9 cellular contexts compared by ENCODE assay signal in the genomic region with DNA sequence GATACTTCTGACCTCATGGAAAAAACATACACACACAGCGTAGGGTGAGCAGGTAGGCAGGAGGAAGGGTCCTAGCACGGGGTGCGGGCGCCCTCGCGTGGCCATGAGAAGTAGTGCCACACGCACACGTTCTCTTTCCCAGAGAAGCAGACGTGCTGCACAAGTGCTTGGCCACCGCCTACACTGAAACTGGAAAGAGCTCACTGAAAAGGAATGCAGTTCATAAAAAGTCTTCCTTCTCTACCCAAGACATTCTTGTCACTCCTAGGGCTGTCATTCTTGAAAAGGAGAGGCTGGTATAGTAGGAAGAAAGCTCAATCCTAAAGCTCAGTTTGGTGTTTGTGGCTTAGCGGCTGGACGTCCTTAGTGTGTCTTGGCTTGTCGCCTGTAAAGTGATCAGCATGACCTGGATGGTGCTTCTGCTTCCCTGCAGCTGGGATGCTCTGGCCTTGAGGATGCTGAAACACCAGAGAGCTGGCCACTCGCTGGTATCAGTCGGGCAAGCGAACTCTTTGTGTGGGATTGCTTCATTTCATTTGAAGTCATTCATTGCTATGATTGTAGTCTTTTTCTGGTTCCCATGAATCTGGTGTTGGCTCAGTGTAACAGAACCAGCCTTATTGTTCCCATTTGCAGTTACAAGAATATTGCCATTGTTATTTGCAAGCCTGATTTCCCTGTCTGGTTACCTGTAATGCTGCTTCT.
A peak's percentile ranks its signal among the peaks of the same experiment; 100 is the strongest.
DNase-seq lines count a peak whose midpoint lies in the region; ATAC-seq, FAIRE-seq and TF ChIP-seq lines count a peak whose summit lies in the region.
"Had no signal": no experiment of that assay in that cellular context is flagged by ENCODE, and none has a peak within 500 bp of the region (broad histone marks: within the 10 kb centered on the region; RNA-seq: fewer than 3 reads in every experiment).

No MANE protein-coding gene starts in this region.

- DNase-seq in AG20443 (ENCODE audit: low spot score), result peak; percentile 90
- peak; percentile 62 for DNase-seq in GM12891 (ENCODE audit: insufficient read length, low spot score)
- DNase-seq in NCI-H1092 treated with DMSO at 0.1 percent for 48 hours (lab: John Stamatoyannopoulos, UW), result peak; percentile 56
- DNase-seq in activated CD4-positive, alpha-beta memory T cell treated with anti-CD3 and anti-CD28 coated beads, Interleukin-2, amount 10 ng/mL, durations not matched to agents 7 days and 5 days, result peak; percentile 53
- DNase-seq in fibroblast of pulmonary artery (ENCODE audit: low read depth), result peak; percentile 78
- peak in 52 of 56 donors; percentile 17 to 92 (median 74) for DNase-seq in nucleus accumbens (lab: John Stamatoyannopoulos, UW)

- no peaks in the 10 kb centered on the region for H3K4me1 Mint-ChIP-seq in activated CD4-positive, alpha-beta memory T cell treated with anti-CD3 and anti-CD28 coated beads, Interleukin-2, amount 10 ng/mL, durations not matched to agents 7 days and 5 days

- POLR2A ChIA-PET in activated CD4-positive, alpha-beta memory T cell treated with anti-CD3 and anti-CD28 coated beads, Interleukin-2, amount 10 ng/mL, durations not matched to agents 7 days and 5 days (lab: Charles Lee), result no interaction called here

- CTCF ChIA-PET in activated CD4-positive, alpha-beta memory T cell treated with anti-CD3 and anti-CD28 coated beads, Interleukin-2, amount 10 ng/mL, durations not matched to agents 7 days and 5 days (lab: Charles Lee), result interaction anchor here (0.5 to 2.7 kb wide), 17 partner anchors 10 to 758 kb away, joined by 3 to 24 read pairs (median 4); partner anchors contain the start of gene SNX19

- H3K4me3 ChIP-seq in fibroblast of pulmonary artery (replicated peaks; ENCODE audit: low read depth, low read length), result no peak overlapping the region
- H3K4me3 ChIP-seq: SK-N-MC had no signal

- peak; percentile 94 for FAIRE-seq in GM12891 (lab: Jason Lieb, UNC)

- peak; percentile 98 for TF ChIP-seq CTCF in fibroblast of pulmonary artery (IDR thresholded peaks at IDR 0.05; ENCODE audit: low read length, missing control alignments)

- TF ChIP-seq POLR2A in GM12891 (IDR thresholded peaks at IDR 0.05; ENCODE audit: low read depth, low read length), result no peak

- ATAC-seq in HG02759 (IDR thresholded peaks at IDR 0.05; ENCODE audit: unreplicated experiment), result peak; percentile 82
- no peak for ATAC-seq in HG02763 (IDR thresholded peaks at IDR 0.05; ENCODE audit: unreplicated experiment)

- H3K4me3 Mint-ChIP-seq in activated CD4-positive, alpha-beta memory T cell treated with anti-CD3 and anti-CD28 coated beads, Interleukin-2, amount 10 ng/mL, durations not matched to agents 7 days and 5 days, result no peak overlapping the region

- H3K36me3 Mint-ChIP-seq in activated CD4-positive, alpha-beta memory T cell treated with anti-CD3 and anti-CD28 coated beads, Interleukin-2, amount 10 ng/mL, durations not matched to agents 7 days and 5 days (ENCODE audit: low read depth), result no peaks in the 10 kb centered on the region

- H3K9me3 Mint-ChIP-seq in activated CD4-positive, alpha-beta memory T cell treated with anti-CD3 and anti-CD28 coated beads, Interleukin-2, amount 10 ng/mL, durations not matched to agents 7 days and 5 days, result no peaks in the 10 kb centered on the region

- no peak overlapping the region for H3K27ac Mint-ChIP-seq in activated CD4-positive, alpha-beta memory T cell treated with anti-CD3 and anti-CD28 coated beads, Interleukin-2, amount 10 ng/mL, durations not matched to agents 7 days and 5 days

- no peaks in the 10 kb centered on the region for H3K27me3 Mint-ChIP-seq in activated CD4-positive, alpha-beta memory T cell treated with anti-CD3 and anti-CD28 coated beads, Interleukin-2, amount 10 ng/mL, durations not matched to agents 7 days and 5 days

TF ChIP-seq in GM12891, 5 proteins besides CTCF, POLR2A, EP300 and RAD21:
- TF ChIP-seq SPI1 (IDR thresholded peaks at IDR 0.05; ENCODE audit: low read depth, low read length) (no peak), PAX5 (IDR thresholded peaks at IDR 0.05; ENCODE audit: insufficient read depth, low read length, severe bottlenecking) (no peak), POU2F2 (IDR thresholded peaks at IDR 0.05; ENCODE audit: low read depth, low read length) (no peak), POLR2AphosphoS5 (IDR thresholded peaks at IDR 0.05; ENCODE audit: low read depth, low read length) (no peak), TAF1 (IDR thresholded peaks at IDR 0.05; ENCODE audit: low read depth, low read length) (no peak)
